25 cellular contexts compared by ENCODE assay signal in genomic region chr7:108584211-108584610, GRCh38. TPM values are rescaled to one million over a fixed set of nuclear protein-coding genes. Genes with fewer than 3 reads are reported as not detected.
A peak's percentile ranks its signal among the peaks of the same experiment; 100 is the strongest.
DNase-seq lines count a peak whose midpoint lies in the region; ATAC-seq, FAIRE-seq and TF ChIP-seq lines count a peak whose summit lies in the region.
"Had no signal": no experiment of that assay in that cellular context is flagged by ENCODE, and none has a peak within 500 bp of the region (broad histone marks: within the 10 kb centered on the region; RNA-seq: fewer than 3 reads in every experiment).

No MANE protein-coding gene starts in this region.

- H3K27me3 ChIP-seq in mammary epithelial cell (ENCODE audit: insufficient read depth, low read length), result peaks cover 3% of the 10 kb centered on the region

- no peak overlapping the region for H3K27ac ChIP-seq in mammary epithelial cell (ENCODE audit: insufficient read depth, low read depth, low read length)
- H3K27ac ChIP-seq: C4-2B, PC-9, SK-N-MC had no signal

- ATAC-seq in HG03565 (IDR thresholded peaks at IDR 0.05; ENCODE audit: unreplicated experiment), result no peak
- ATAC-seq: CD8-positive, alpha-beta T cell; GM23338 had no signal

- no peak overlapping the region for H3K4me3 ChIP-seq in mammary epithelial cell (replicated peaks in 1 of 3; ENCODE audit: insufficient read depth in 1 of 3, low read depth in 2 of 3, low read length in 3 of 3)
- H3K4me3 ChIP-seq: GM23338, PC-9, SK-N-MC had no signal

- H3K79me2 ChIP-seq in mammary epithelial cell (ENCODE audit: insufficient read depth, low read length), result no peaks in the 10 kb centered on the region

- no peaks in the 10 kb centered on the region for H4K20me1 ChIP-seq in mammary epithelial cell (ENCODE audit: insufficient read depth, low read length)

- no peak for TF ChIP-seq CTCF in mammary epithelial cell (conservative IDR thresholded peaks at IDR 0.05 in 1 of 2, IDR thresholded peaks at IDR 0.05 in 1 of 2; ENCODE audit: extremely low read depth in 1 of 2, insufficient read depth in 1 of 2, low read depth in 1 of 2, low read length in 2 of 2)

- H2AFZ ChIP-seq in mammary epithelial cell (ENCODE audit: low read depth, low read length), result no peak overlapping the region
- H2AFZ ChIP-seq: GM23338, PC-9 had no signal

- no peaks in the 10 kb centered on the region for H3K9me3 ChIP-seq in mammary epithelial cell (replicated peaks; ENCODE audit: insufficient read depth, low read length)

- intact Hi-C loops in mammary epithelial cell (cut with micrococcal nuclease), result no loop called here

- no peak overlapping the region for H3K9ac ChIP-seq in mammary epithelial cell (ENCODE audit: insufficient read depth, low read length)

- DNase-seq in HT1080 (ENCODE audit: low read depth) (peak; percentile 85), RCC 7860 (ENCODE audit: low spot score) (peak; percentile 16), mammary epithelial cell (peak; percentile 76), myocyte (ENCODE audit: low read depth) (peak; percentile 3), cerebellum (ENCODE audit: low spot score) (no peak), LoVo (ENCODE audit: low spot score) (no peak)
- DNase-seq in activated CD8-positive, alpha-beta memory T cell treated with anti-CD3 and anti-CD28 coated beads for 24 hours, result no peak
- DNase-seq: CD8-positive, alpha-beta T cell; DMS 273 treated with DMSO at 0.1 percent for 48 hours; DND-41; H9; KG1; NCI-H1105; NCI-H146; NCI-H1930; NCI-H2107; NCI-H524 treated with DMSO at 0.1 percent for 48 hours; NCI-H774; SIG-M5 had no signal

- in situ Hi-C loops in mammary epithelial cell (cut with MboI; ENCODE audit: low sequenced_read_pairs in 2 of 2), result no loop called here

- CTCF ChIA-PET in mammary epithelial cell (lab: Charles Lee; ENCODE audit: low non-redundant PET), result no interaction called here

- no peak for FAIRE-seq in RCC 7860 (lab: Jason Lieb, UNC)
- FAIRE-seq: GM18507 had no signal

- no TSS peak for BruUV-seq in mammary epithelial cell (replicated peaks; lab: Mats Ljungman, UMichigan)

- no peaks in the 10 kb centered on the region for H3K4me1 ChIP-seq in mammary epithelial cell (ENCODE audit: insufficient read depth, low read length)

- no peaks in the 10 kb centered on the region for H3K36me3 ChIP-seq in mammary epithelial cell (ENCODE audit: insufficient read depth, low read length)

- WGBS in mammary epithelial cell (ENCODE audit: low coverage, missing lambda C conversion rate), result 80% methylated on average over 1 of the region's 1 CpG

- dilution Hi-C loops in mammary epithelial cell (cut with HindIII; ENCODE audit: low sequenced_read_pairs), result no loop called here

- H3K4me2 ChIP-seq in mammary epithelial cell (ENCODE audit: insufficient read depth, low read depth, low read length), result no peak overlapping the region
- H3K4me2 ChIP-seq: GM23338, PC-9 had no signal

RNA-seq across cellular contexts. Expression of gene DNAJB9, which starts 14.5 kb away (rescaled TPM):
- total RNA-seq in HT1080 (2014; rRNA removed; shearing (Covaris generic)), result 25.4 and 27.5 TPM in 2 replicates
- 16.2 and 16.9 TPM in 2 replicates for polyA plus RNA-seq in HT1080 (2015; cell fraction: cytosol; rRNA removed)
- 9.7 and 13.0 TPM in 2 replicates for polyA plus RNA-seq in HT1080 (2015; cell fraction: nucleus; rRNA removed)
- total RNA-seq in mammary epithelial cell, result 10 to 100 TPM; 25.8 to 47.0 TPM
- 8.2 TPM for polyA plus RNA-seq in mammary epithelial cell
- 7.4 TPM for polyA minus RNA-seq in mammary epithelial cell
- 85.2 and 90.5 TPM in 2 replicates for total RNA-seq in myocyte
- 52.9 TPM for polyA plus RNA-seq in myocyte (2012)
- 28.0 TPM for total RNA-seq in cerebellum

RNA-seq across cellular contexts. Expression of gene THAP5, which starts 14.7 kb away (rescaled TPM):
- total RNA-seq in HT1080 (2014; rRNA removed; shearing (Covaris generic)), result 19.4 and 24.9 TPM in 2 replicates
- 26.1 and 30.0 TPM in 2 replicates for polyA plus RNA-seq in HT1080 (2015; cell fraction: cytosol; rRNA removed)
- 27.6 and 31.7 TPM in 2 replicates for polyA plus RNA-seq in HT1080 (2015; cell fraction: nucleus; rRNA removed)
- total RNA-seq in mammary epithelial cell (10 to 100 TPM; 23.9 to 25.0 TPM), myocyte (49.5 and 59.0 TPM in 2 replicates), cerebellum (34.8 TPM)
- 5.2 TPM for polyA plus RNA-seq in mammary epithelial cell
- 15.3 TPM for polyA minus RNA-seq in mammary epithelial cell
- polyA plus RNA-seq in myocyte (2012), result 13.4 TPM

RNA-seq across cellular contexts. Expression of gene PNPLA8, which starts 58.3 kb away (rescaled TPM):
- 11.1 and 21.2 TPM in 2 replicates for total RNA-seq in HT1080 (2014; rRNA removed; shearing (Covaris generic))
- 17.2 and 20.4 TPM in 2 replicates for polyA plus RNA-seq in HT1080 (2015; cell fraction: cytosol; rRNA removed)
- polyA plus RNA-seq in HT1080 (2015; cell fraction: nucleus; rRNA removed), result 15.4 and 17.5 TPM in 2 replicates
- total RNA-seq in mammary epithelial cell (10 to 100 TPM; 24.5 to 26.0 TPM), myocyte (50.1 and 58.5 TPM in 2 replicates), cerebellum (49.3 TPM)
- polyA plus RNA-seq in mammary epithelial cell, result 10.3 TPM
- 12.3 TPM for polyA minus RNA-seq in mammary epithelial cell
- polyA plus RNA-seq in myocyte (2012), result 14.8 TPM

Comparison
In these comparisons a context has a peak if more than half of its experiments do, and no peak if none do; other contexts are left out.
1. DNase-seq: peak in HT1080 (single experiment), RCC 7860 (single experiment), mammary epithelial cell (single experiment) and myocyte (single experiment); none in cerebellum (single experiment), LoVo (single experiment) and activated CD8-positive, alpha-beta memory T cell treated with anti-CD3 and anti-CD28 coated beads for 24 hours (single experiment).